Comparison of ENCODE assay signal across 1 cellular context in genomic region chr14:21071225-21072041, GRCh38.
TF ChIP-seq lines count a peak whose summit lies in the region.

No MANE protein-coding gene starts in this region.

TF ChIP-seq in HepG2, 621 proteins besides CTCF, POLR2A, EP300 and RAD21 (continued from another document and continues in another):
- TF ChIP-seq ZNF629 (CRISPR knock-in tag; conservative IDR thresholded peaks at IDR 0.05) (no peak), THYN1 (CRISPR knock-in tag; IDR thresholded peaks at IDR 0.05; ENCODE audit: borderline replicate concordance, low read depth) (no peak), ZNF34 (CRISPR knock-in tag; IDR thresholded peaks at IDR 0.05; ENCODE audit: borderline replicate concordance) (no peak), ZNF670 (CRISPR knock-in tag; IDR thresholded peaks at IDR 0.05; ENCODE audit: borderline replicate concordance) (peak; percentile 76; the same call in 1 of the 2 replicates), ZBTB7A (CRISPR knock-in tag; IDR thresholded peaks at IDR 0.05) (peak; percentile 67; the same call in 1 of the 2 replicates), ISL2 (CRISPR knock-in tag; IDR thresholded peaks at IDR 0.05) (no peak), ZNF235 (CRISPR knock-in tag; IDR thresholded peaks at IDR 0.05; ENCODE audit: borderline replicate concordance) (0 out of 2 replicates have a peak, but pooled peaks have one; percentile 41), ARNT2 (CRISPR knock-in tag; IDR thresholded peaks at IDR 0.05; ENCODE audit: low read depth) (0 out of 2 replicates have a peak, but pooled peaks have one; percentile 38), ZNF253 (CRISPR knock-in tag; IDR thresholded peaks at IDR 0.05; ENCODE audit: borderline replicate concordance) (0 out of 2 replicates have a peak, but pooled peaks have one; percentile 3), GRHL1 (CRISPR knock-in tag; conservative IDR thresholded peaks at IDR 0.05) (no peak), ZNF614 (CRISPR knock-in tag; IDR thresholded peaks at IDR 0.05; ENCODE audit: borderline replicate concordance) (no peak; the same call in 1 of the 2 replicates), DZIP1 (CRISPR knock-in tag; IDR thresholded peaks at IDR 0.05) (0 out of 2 replicates have a peak, but pooled peaks have one; percentile 20), PRDM15 (CRISPR knock-in tag; IDR thresholded peaks at IDR 0.05) (no peak), ZNF746 (CRISPR knock-in tag; IDR thresholded peaks at IDR 0.05) (peak; percentile 54; the same call in 1 of the 2 replicates), ZFP41 (CRISPR knock-in tag; IDR thresholded peaks at IDR 0.05; ENCODE audit: borderline replicate concordance) (0 out of 2 replicates have a peak, but pooled peaks have one; percentile 45), ELF1 (CRISPR knock-in tag; IDR thresholded peaks at IDR 0.05) (no peak), PRPF4 (IDR thresholded peaks at IDR 0.05; ENCODE audit: low read depth, low read length, poor library complexity, severe bottlenecking) (peak; percentile 44), ZHX1 (CRISPR knock-in tag; IDR thresholded peaks at IDR 0.05; ENCODE audit: low read depth) (no peak), AHR (CRISPR knock-in tag; IDR thresholded peaks at IDR 0.05) (0 out of 2 replicates have a peak, but pooled peaks have one; percentile 67), SYNCRIP (IDR thresholded peaks at IDR 0.05; ENCODE audit: insufficient read depth, low read depth, low read length) (no peak), ESRRA (CRISPR knock-in tag; IDR thresholded peaks at IDR 0.05; ENCODE audit: low read depth) (no peak), TGIF2 (CRISPR knock-in tag; IDR thresholded peaks at IDR 0.05) (no peak), TERF1 (CRISPR knock-in tag; IDR thresholded peaks at IDR 0.05) (no peak), ZNF790 (CRISPR knock-in tag; IDR thresholded peaks at IDR 0.05; ENCODE audit: borderline replicate concordance) (no peak)
- TF ChIP-seq, protein P1, sequence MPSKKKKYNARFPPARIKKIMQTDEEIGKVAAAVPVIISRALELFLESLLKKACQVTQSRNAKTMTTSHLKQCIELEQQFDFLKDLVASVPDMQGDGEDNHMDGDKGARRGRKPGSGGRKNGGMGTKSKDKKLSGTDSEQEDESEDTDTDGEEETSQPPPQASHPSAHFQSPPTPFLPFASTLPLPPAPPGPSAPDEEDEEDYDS (CRISPR knock-in tag; IDR thresholded peaks at IDR 0.05), result no peak; the same call in 1 of the 2 replicates
- TF ChIP-seq, protein P2, sequence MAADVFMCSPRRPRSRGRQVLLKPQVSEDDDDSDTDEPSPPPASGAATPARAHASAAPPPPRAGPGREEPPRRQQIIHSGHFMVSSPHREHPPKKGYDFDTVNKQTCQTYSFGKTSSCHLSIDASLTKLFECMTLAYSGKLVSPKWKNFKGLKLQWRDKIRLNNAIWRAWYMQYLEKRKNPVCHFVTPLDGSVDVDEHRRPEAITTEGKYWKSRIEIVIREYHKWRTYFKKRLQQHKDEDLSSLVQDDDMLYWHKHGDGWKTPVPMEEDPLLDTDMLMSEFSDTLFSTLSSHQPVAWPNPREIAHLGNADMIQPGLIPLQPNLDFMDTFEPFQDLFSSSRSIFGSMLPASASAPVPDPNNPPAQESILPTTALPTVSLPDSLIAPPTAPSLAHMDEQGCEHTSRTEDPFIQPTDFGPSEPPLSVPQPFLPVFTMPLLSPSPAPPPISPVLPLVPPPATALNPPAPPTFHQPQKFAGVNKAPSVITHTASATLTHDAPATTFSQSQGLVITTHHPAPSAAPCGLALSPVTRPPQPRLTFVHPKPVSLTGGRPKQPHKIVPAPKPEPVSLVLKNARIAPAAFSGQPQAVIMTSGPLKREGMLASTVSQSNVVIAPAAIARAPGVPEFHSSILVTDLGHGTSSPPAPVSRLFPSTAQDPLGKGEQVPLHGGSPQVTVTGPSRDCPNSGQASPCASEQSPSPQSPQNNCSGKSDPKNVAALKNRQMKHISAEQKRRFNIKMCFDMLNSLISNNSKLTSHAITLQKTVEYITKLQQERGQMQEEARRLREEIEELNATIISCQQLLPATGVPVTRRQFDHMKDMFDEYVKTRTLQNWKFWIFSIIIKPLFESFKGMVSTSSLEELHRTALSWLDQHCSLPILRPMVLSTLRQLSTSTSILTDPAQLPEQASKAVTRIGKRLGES (CRISPR knock-in tag; IDR thresholded peaks at IDR 0.05; ENCODE audit: borderline replicate concordance), result no peak
- TF ChIP-seq, protein P3, sequence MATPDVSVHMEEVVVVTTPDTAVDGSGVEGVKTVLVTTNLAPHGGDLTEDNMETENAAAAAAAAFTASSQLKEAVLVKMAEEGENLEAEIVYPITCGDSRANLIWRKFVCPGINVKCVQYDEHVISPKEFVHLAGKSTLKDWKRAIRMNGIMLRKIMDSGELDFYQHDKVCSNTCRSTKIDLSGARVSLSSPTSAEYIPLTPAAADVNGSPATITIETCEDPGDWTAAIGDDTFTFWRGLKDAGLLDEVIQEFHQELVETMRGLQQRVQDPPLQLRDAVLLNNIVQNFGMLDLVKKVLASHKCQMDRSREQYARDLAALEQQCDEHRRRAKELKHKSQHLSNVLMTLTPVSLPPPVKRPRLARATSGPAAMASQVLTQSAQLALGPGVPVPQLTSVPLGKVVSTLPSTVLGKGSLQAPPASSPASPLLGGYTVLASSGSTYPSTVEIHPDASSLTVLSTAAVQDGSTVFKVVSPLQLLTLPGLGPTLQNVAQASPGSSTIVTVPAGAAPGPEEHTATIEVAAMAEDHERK (CRISPR knock-in tag; IDR thresholded peaks at IDR 0.05; ENCODE audit: low read depth), result no peak
- TF ChIP-seq, protein P4, sequence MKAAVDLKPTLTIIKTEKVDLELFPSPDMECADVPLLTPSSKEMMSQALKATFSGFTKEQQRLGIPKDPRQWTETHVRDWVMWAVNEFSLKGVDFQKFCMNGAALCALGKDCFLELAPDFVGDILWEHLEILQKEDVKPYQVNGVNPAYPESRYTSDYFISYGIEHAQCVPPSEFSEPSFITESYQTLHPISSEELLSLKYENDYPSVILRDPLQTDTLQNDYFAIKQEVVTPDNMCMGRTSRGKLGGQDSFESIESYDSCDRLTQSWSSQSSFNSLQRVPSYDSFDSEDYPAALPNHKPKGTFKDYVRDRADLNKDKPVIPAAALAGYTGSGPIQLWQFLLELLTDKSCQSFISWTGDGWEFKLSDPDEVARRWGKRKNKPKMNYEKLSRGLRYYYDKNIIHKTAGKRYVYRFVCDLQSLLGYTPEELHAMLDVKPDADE (CRISPR knock-in tag; IDR thresholded peaks at IDR 0.05), result no peak
- TF ChIP-seq, protein P5, sequence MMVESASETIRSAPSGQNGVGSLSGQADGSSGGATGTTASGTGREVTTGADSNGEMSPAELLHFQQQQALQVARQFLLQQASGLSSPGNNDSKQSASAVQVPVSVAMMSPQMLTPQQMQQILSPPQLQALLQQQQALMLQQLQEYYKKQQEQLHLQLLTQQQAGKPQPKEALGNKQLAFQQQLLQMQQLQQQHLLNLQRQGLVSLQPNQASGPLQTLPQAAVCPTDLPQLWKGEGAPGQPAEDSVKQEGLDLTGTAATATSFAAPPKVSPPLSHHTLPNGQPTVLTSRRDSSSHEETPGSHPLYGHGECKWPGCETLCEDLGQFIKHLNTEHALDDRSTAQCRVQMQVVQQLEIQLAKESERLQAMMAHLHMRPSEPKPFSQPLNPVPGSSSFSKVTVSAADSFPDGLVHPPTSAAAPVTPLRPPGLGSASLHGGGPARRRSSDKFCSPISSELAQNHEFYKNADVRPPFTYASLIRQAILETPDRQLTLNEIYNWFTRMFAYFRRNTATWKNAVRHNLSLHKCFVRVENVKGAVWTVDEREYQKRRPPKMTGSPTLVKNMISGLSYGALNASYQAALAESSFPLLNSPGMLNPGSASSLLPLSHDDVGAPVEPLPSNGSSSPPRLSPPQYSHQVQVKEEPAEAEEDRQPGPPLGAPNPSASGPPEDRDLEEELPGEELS (CRISPR knock-in tag; IDR thresholded peaks at IDR 0.05), result 0 out of 2 replicates have a peak, but pooled peaks have one; percentile 8
- TF ChIP-seq, protein P6, sequence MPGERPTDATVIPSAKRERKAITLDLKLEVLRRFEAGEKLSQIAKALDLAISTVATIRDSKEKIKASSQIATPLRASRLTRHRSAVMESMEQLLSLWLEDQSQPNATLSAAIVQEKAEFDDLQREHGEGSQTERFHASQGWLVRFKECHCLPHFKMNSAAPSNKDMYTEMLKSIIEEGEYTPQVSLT (CRISPR knock-in tag; IDR thresholded peaks at IDR 0.05; ENCODE audit: borderline replicate concordance, low read depth), result no peak
